1 cellular context compared by ENCODE assay signal in the genomic region with DNA sequence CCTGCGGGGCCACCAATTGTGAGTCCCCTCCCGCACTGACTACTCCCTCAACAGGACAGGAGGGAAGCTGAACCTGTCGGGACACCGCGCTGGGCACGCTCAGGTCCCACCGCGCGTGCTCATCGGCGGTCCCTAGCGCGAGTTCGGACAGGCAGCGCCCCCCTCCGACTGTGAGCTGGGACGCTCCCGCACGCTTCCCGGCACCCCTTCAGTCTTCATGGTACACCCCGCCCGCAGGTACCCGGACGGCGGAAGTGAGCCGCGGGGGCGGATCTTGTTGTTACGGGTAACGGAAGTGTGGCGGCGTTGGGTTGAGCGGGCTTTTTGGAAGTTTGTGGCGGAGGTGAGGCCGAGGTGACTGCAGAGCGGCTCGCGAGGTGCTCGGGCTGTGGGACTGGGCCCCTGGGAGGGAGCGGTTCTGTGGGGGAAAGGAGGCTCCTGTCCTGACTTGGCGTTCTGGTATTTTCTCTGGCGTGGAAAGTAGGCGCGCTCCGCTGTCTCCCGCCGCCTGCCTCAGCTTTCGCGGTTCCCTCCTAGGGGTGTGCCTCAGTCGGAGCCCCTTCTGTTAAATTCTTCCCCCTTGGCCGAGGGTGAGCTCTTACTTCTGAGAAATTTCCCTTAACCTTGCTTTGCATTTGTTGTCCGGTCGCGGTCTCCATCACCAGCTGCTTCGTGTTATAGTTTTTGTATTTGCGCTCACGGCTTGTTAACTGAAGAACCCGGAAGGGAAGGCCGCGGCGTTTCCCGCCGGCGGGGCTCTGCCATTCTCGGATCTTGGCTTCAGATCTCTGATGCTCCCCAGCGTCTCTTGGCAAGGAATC.
TF ChIP-seq lines count a peak whose summit lies in the region.

A gene (plus strand): TSS at position 289 of the 821 bp plus-strand sequence. CDS start 3,669 bp downstream, outside the sequence.

TF ChIP-seq in HepG2, 621 proteins besides CTCF, POLR2A, EP300 and RAD21 (continued from another document and continues in another):
- TF ChIP-seq, protein P1, sequence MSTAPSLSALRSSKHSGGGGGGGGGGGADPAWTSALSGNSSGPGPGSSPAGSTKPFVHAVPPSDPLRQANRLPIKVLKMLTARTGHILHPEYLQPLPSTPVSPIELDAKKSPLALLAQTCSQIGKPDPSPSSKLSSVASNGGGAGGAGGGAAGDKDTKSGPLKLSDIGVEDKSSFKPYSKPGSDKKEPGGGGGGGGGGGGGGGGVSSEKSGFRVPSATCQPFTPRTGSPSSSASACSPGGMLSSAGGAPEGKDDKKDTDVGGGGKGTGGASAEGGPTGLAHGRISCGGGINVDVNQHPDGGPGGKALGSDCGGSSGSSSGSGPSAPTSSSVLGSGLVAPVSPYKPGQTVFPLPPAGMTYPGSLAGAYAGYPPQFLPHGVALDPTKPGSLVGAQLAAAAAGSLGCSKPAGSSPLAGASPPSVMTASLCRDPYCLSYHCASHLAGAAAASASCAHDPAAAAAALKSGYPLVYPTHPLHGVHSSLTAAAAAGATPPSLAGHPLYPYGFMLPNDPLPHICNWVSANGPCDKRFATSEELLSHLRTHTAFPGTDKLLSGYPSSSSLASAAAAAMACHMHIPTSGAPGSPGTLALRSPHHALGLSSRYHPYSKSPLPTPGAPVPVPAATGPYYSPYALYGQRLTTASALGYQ (CRISPR knock-in tag; IDR thresholded peaks at IDR 0.05), result no peak
- peak; percentile 89; the same call in 1 of the 2 replicates for TF ChIP-seq ZNF713 (CRISPR knock-in tag; IDR thresholded peaks at IDR 0.05)
- TF ChIP-seq, protein P2, sequence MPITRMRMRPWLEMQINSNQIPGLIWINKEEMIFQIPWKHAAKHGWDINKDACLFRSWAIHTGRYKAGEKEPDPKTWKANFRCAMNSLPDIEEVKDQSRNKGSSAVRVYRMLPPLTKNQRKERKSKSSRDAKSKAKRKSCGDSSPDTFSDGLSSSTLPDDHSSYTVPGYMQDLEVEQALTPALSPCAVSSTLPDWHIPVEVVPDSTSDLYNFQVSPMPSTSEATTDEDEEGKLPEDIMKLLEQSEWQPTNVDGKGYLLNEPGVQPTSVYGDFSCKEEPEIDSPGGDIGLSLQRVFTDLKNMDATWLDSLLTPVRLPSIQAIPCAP (CRISPR knock-in tag; IDR thresholded peaks at IDR 0.05; ENCODE audit: low read depth), result no peak
- TF ChIP-seq KDM2A (CRISPR knock-in tag; IDR thresholded peaks at IDR 0.05; ENCODE audit: borderline replicate concordance, low read depth), result peak; percentile 96
- TF ChIP-seq, protein P3, sequence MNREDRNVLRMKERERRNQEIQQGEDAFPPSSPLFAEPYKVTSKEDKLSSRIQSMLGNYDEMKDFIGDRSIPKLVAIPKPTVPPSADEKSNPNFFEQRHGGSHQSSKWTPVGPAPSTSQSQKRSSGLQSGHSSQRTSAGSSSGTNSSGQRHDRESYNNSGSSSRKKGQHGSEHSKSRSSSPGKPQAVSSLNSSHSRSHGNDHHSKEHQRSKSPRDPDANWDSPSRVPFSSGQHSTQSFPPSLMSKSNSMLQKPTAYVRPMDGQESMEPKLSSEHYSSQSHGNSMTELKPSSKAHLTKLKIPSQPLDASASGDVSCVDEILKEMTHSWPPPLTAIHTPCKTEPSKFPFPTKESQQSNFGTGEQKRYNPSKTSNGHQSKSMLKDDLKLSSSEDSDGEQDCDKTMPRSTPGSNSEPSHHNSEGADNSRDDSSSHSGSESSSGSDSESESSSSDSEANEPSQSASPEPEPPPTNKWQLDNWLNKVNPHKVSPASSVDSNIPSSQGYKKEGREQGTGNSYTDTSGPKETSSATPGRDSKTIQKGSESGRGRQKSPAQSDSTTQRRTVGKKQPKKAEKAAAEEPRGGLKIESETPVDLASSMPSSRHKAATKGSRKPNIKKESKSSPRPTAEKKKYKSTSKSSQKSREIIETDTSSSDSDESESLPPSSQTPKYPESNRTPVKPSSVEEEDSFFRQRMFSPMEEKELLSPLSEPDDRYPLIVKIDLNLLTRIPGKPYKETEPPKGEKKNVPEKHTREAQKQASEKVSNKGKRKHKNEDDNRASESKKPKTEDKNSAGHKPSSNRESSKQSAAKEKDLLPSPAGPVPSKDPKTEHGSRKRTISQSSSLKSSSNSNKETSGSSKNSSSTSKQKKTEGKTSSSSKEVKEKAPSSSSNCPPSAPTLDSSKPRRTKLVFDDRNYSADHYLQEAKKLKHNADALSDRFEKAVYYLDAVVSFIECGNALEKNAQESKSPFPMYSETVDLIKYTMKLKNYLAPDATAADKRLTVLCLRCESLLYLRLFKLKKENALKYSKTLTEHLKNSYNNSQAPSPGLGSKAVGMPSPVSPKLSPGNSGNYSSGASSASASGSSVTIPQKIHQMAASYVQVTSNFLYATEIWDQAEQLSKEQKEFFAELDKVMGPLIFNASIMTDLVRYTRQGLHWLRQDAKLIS (CRISPR knock-in tag; IDR thresholded peaks at IDR 0.05), result no peak
- no peak for TF ChIP-seq EHMT2 (IDR thresholded peaks at IDR 0.05; ENCODE audit: borderline replicate concordance, low read depth, low read length)
- TF ChIP-seq MYC (CRISPR knock-in tag; IDR thresholded peaks at IDR 0.05; ENCODE audit: borderline replicate concordance), result peak; percentile 88
- TF ChIP-seq, protein P4, sequence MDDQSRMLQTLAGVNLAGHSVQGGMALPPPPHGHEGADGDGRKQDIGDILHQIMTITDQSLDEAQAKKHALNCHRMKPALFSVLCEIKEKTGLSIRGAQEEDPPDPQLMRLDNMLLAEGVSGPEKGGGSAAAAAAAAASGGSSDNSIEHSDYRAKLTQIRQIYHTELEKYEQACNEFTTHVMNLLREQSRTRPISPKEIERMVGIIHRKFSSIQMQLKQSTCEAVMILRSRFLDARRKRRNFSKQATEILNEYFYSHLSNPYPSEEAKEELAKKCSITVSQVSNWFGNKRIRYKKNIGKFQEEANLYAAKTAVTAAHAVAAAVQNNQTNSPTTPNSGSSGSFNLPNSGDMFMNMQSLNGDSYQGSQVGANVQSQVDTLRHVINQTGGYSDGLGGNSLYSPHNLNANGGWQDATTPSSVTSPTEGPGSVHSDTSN (CRISPR knock-in tag; IDR thresholded peaks at IDR 0.05; ENCODE audit: borderline replicate concordance), result no peak
- TF ChIP-seq, protein P5, sequence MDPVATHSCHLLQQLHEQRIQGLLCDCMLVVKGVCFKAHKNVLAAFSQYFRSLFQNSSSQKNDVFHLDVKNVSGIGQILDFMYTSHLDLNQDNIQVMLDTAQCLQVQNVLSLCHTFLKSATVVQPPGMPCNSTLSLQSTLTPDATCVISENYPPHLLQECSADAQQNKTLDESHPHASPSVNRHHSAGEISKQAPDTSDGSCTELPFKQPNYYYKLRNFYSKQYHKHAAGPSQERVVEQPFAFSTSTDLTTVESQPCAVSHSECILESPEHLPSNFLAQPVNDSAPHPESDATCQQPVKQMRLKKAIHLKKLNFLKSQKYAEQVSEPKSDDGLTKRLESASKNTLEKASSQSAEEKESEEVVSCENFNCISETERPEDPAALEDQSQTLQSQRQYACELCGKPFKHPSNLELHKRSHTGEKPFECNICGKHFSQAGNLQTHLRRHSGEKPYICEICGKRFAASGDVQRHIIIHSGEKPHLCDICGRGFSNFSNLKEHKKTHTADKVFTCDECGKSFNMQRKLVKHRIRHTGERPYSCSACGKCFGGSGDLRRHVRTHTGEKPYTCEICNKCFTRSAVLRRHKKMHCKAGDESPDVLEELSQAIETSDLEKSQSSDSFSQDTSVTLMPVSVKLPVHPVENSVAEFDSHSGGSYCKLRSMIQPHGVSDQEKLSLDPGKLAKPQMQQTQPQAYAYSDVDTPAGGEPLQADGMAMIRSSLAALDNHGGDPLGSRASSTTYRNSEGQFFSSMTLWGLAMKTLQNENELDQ (CRISPR knock-in tag; IDR thresholded peaks at IDR 0.05; ENCODE audit: borderline replicate concordance), result peak; percentile 3; the same call in 1 of the 2 replicates
- TF ChIP-seq, protein P6, sequence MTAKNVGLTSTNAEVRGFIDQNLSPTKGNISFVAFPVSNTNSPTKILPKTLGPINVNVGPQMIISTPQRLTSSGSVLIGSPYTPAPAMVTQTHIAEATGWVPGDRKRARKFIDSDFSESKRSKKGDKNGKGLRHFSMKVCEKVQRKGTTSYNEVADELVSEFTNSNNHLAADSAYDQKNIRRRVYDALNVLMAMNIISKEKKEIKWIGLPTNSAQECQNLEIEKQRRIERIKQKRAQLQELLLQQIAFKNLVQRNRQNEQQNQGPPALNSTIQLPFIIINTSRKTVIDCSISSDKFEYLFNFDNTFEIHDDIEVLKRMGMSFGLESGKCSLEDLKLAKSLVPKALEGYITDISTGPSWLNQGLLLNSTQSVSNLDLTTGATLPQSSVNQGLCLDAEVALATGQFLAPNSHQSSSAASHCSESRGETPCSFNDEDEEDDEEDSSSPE (CRISPR knock-in tag; IDR thresholded peaks at IDR 0.05), result peak; percentile 97
- TF ChIP-seq ZNF563 (CRISPR knock-in tag; IDR thresholded peaks at IDR 0.05), result peak; percentile 40
- no peak; the same call in 1 of the 2 replicates for TF ChIP-seq FLYWCH1 (CRISPR knock-in tag; IDR thresholded peaks at IDR 0.05)
- TF ChIP-seq ZNF761 (CRISPR knock-in tag; conservative IDR thresholded peaks at IDR 0.05), result peak; percentile 87
- TF ChIP-seq, protein P7, sequence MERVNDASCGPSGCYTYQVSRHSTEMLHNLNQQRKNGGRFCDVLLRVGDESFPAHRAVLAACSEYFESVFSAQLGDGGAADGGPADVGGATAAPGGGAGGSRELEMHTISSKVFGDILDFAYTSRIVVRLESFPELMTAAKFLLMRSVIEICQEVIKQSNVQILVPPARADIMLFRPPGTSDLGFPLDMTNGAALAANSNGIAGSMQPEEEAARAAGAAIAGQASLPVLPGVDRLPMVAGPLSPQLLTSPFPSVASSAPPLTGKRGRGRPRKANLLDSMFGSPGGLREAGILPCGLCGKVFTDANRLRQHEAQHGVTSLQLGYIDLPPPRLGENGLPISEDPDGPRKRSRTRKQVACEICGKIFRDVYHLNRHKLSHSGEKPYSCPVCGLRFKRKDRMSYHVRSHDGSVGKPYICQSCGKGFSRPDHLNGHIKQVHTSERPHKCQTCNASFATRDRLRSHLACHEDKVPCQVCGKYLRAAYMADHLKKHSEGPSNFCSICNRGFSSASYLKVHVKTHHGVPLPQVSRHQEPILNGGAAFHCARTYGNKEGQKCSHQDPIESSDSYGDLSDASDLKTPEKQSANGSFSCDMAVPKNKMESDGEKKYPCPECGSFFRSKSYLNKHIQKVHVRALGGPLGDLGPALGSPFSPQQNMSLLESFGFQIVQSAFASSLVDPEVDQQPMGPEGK (CRISPR knock-in tag; IDR thresholded peaks at IDR 0.05), result peak; percentile 92; the same call in 1 of the 2 replicates
- TF ChIP-seq XRCC5 (optimal IDR thresholded peaks at IDR 0.05; ENCODE audit: low read length), result peak; percentile 97
- TF ChIP-seq, protein P8, sequence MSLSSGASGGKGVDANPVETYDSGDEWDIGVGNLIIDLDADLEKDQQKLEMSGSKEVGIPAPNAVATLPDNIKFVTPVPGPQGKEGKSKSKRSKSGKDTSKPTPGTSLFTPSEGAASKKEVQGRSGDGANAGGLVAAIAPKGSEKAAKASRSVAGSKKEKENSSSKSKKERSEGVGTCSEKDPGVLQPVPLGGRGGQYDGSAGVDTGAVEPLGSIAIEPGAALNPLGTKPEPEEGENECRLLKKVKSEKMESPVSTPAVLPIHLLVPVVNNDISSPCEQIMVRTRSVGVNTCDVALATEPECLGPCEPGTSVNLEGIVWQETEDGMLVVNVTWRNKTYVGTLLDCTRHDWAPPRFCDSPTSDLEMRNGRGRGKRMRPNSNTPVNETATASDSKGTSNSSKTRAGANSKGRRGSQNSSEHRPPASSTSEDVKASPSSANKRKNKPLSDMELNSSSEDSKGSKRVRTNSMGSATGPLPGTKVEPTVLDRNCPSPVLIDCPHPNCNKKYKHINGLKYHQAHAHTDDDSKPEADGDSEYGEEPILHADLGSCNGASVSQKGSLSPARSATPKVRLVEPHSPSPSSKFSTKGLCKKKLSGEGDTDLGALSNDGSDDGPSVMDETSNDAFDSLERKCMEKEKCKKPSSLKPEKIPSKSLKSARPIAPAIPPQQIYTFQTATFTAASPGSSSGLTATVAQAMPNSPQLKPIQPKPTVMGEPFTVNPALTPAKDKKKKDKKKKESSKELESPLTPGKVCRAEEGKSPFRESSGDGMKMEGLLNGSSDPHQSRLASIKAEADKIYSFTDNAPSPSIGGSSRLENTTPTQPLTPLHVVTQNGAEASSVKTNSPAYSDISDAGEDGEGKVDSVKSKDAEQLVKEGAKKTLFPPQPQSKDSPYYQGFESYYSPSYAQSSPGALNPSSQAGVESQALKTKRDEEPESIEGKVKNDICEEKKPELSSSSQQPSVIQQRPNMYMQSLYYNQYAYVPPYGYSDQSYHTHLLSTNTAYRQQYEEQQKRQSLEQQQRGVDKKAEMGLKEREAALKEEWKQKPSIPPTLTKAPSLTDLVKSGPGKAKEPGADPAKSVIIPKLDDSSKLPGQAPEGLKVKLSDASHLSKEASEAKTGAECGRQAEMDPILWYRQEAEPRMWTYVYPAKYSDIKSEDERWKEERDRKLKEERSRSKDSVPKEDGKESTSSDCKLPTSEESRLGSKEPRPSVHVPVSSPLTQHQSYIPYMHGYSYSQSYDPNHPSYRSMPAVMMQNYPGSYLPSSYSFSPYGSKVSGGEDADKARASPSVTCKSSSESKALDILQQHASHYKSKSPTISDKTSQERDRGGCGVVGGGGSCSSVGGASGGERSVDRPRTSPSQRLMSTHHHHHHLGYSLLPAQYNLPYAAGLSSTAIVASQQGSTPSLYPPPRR (CRISPR knock-in tag; IDR thresholded peaks at IDR 0.05; ENCODE audit: borderline replicate concordance), result no peak
- 0 out of 2 replicates have a peak, but pooled peaks have one; percentile 53 for TF ChIP-seq ZNF232 (CRISPR knock-in tag; IDR thresholded peaks at IDR 0.05; ENCODE audit: borderline replicate concordance)
- no peak; the same call in 1 of the 2 replicates for TF ChIP-seq TSC22D2 (CRISPR knock-in tag; IDR thresholded peaks at IDR 0.05; ENCODE audit: borderline replicate concordance)
- TF ChIP-seq, protein P9, sequence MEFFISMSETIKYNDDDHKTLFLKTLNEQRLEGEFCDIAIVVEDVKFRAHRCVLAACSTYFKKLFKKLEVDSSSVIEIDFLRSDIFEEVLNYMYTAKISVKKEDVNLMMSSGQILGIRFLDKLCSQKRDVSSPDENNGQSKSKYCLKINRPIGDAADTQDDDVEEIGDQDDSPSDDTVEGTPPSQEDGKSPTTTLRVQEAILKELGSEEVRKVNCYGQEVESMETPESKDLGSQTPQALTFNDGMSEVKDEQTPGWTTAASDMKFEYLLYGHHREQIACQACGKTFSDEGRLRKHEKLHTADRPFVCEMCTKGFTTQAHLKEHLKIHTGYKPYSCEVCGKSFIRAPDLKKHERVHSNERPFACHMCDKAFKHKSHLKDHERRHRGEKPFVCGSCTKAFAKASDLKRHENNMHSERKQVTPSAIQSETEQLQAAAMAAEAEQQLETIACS (CRISPR knock-in tag; IDR thresholded peaks at IDR 0.05), result peak; percentile 82
- TF ChIP-seq ZNF7 (CRISPR knock-in tag; IDR thresholded peaks at IDR 0.05), result no peak
- TF ChIP-seq ZNF235 (CRISPR knock-in tag; IDR thresholded peaks at IDR 0.05; ENCODE audit: borderline replicate concordance), result no peak
- TF ChIP-seq, protein P10, sequence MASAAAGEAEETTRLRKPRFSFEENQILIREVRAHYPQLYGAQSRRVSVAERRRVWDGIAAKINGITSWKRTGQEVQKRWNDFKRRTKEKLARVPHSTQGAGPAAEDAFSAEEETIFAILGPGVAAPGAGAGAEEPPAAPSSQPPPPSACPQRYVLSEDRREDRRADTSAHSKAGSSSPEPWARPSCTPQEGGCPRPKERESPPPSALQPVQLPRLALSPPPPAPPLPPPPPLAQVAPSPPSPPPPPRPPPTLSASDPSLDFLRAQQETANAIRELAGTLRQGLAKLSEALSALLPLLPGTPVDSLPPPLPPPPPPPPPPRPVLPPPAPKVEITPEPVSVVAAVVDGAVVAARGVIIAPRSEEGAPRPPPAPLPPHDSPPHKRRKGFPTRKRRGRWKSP (CRISPR knock-in tag; IDR thresholded peaks at IDR 0.05), result no peak
- TF ChIP-seq AKAP8 (CRISPR knock-in tag; IDR thresholded peaks at IDR 0.05), result no peak
- no peak for TF ChIP-seq PAF1 (CRISPR knock-in tag; IDR thresholded peaks at IDR 0.05)
- TF ChIP-seq ZFX (CRISPR knock-in tag; IDR thresholded peaks at IDR 0.05; ENCODE audit: low read depth), result peak; percentile 78
- TF ChIP-seq ZFAT (CRISPR knock-in tag; conservative IDR thresholded peaks at IDR 0.05), result no peak
- TF ChIP-seq JUNB (CRISPR knock-in tag; IDR thresholded peaks at IDR 0.05; ENCODE audit: borderline replicate concordance), result no peak; the same call in 1 of the 2 replicates
- TF ChIP-seq ZNF670 (CRISPR knock-in tag; IDR thresholded peaks at IDR 0.05; ENCODE audit: borderline replicate concordance), result peak; percentile 45; the same call in 1 of the 2 replicates
